Comparison of ENCODE assay signal across 1 cellular context in genomic region chr17:44314869-44315661, GRCh38.
TF ChIP-seq lines count a peak whose summit lies in the region.

No MANE protein-coding gene starts in this region.

TF ChIP-seq in K562, 482 proteins besides CTCF, POLR2A, EP300 and RAD21:
- 0 out of 2 replicates have a peak, but pooled peaks have one; percentile 11 for TF ChIP-seq POLR2G (IDR thresholded peaks at IDR 0.05; ENCODE audit: low read depth, low read length)
- peak; percentile 80 for TF ChIP-seq CHD2 (IDR thresholded peaks at IDR 0.05; ENCODE audit: low read depth, low read length)
- no peak for TF ChIP-seq ZBTB1 (CRISPR knock-in tag; IDR thresholded peaks at IDR 0.05; ENCODE audit: borderline replicate concordance, low read depth)
- peak; percentile 78 for TF ChIP-seq TFAP4 (CRISPR knock-in tag; IDR thresholded peaks at IDR 0.05; ENCODE audit: borderline replicate concordance)
- no peak for TF ChIP-seq ZNF592 (IDR thresholded peaks at IDR 0.05)
- TF ChIP-seq NRF1 (conservative IDR thresholded peaks at IDR 0.05 in 1 of 2, IDR thresholded peaks at IDR 0.05 in 1 of 2), result peak; percentile 22 to 31; a peak in 2 of 4 replicates
TF ChIP-seq in K562: peak in this region for 4.
